Comparison of ENCODE assay signal across 14 cellular contexts in the genomic region with DNA sequence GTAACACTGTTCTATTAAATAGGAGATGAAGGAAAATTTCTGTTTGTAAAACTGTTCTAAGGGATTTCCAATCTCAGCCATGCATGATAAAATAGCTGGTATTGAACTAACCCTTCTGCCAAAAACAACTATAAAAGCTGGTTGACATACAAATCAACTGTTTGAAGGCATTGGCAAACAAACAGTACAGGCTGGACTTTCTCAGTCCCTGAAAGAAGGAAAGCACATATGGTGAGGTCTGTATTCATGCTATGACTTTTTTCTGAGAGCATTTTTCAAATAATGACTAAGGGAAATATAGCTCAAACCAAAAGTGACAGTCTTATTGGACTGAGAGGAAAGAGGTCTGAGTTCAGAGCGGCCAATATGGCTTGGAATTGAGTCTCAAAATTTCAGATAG.
DNase-seq lines count a peak whose midpoint lies in the region; ATAC-seq and TF ChIP-seq lines count a peak whose summit lies in the region.
"Had no signal": no experiment of that assay in that cellular context is flagged by ENCODE, and none has a peak within 500 bp of the region (broad histone marks: within the 10 kb centered on the region; RNA-seq: fewer than 3 reads in every experiment).

No MANE protein-coding gene starts in this region.

- H2BK15ac ChIP-seq in neuronal stem cell (ENCODE audit: low read length) = no peak overlapping the region

- H3K9me3 ChIP-seq in neuronal stem cell (replicated peaks in 1 of 2; ENCODE audit: control insufficient read depth in 2 of 2, insufficient read depth in 1 of 2, low read depth in 1 of 2, low read length in 2 of 2) = no peaks in the 10 kb centered on the region
- H3K9me3 ChIP-seq: BLaER1 treated with 17β-estradiol and CSF1 and Interleukin-3, amounts not matched to agents 10 nM and 100 nM had no signal

- TF ChIP-seq CTCF in C4-2B (conservative IDR thresholded peaks at IDR 0.05) (no peak), VCaP (conservative IDR thresholded peaks at IDR 0.05) (no peak)

- no peak for TF ChIP-seq POLR2A in GM18505 (IDR thresholded peaks at IDR 0.05; ENCODE audit: borderline replicate concordance, extremely low read depth, insufficient read depth, insufficient read length)

- no peak overlapping the region for H3K4me3 ChIP-seq in urinary bladder (ENCODE audit: low read depth, low read length)
- no peak overlapping the region for H3K4me3 ChIP-seq in neuronal stem cell (ENCODE audit: low read length in 2 of 2)
- H3K4me3 ChIP-seq: BLaER1 treated with 17β-estradiol and CSF1 and Interleukin-3, amounts not matched to agents 10 nM and 100 nM; GM23248 had no signal

- H3K27ac ChIP-seq in C4-2B (peak overlapping the region; percentile 88), VCaP (peak overlapping the region; percentile 68), urinary bladder (ENCODE audit: low read depth) (peak overlapping the region; percentile 23), neuronal stem cell (replicated peaks; ENCODE audit: low read length) (no peak overlapping the region)
- H3K27ac ChIP-seq: BLaER1 treated with 17β-estradiol and CSF1 and Interleukin-3, amounts not matched to agents 10 nM and 100 nM; GM23248 had no signal

- no peak overlapping the region for H2BK120ac ChIP-seq in neuronal stem cell (ENCODE audit: low read depth, low read length)

- ATAC-seq in GM18505 (IDR thresholded peaks at IDR 0.05; ENCODE audit: unreplicated experiment) = no peak
- ATAC-seq: HCT116 had no signal

- H3K14ac ChIP-seq in neuronal stem cell (ENCODE audit: low read length) = no peak overlapping the region

- H3K4me1 ChIP-seq in urinary bladder (ENCODE audit: insufficient read depth) (no peaks in the 10 kb centered on the region), neuronal stem cell (ENCODE audit: control insufficient read depth in 2 of 2, insufficient read depth in 1 of 2, low read depth in 1 of 2, low read length in 2 of 2) (peaks cover 0 to 3% of the 10 kb centered on the region in 2 donors)
- H3K4me1 ChIP-seq: BLaER1 treated with 17β-estradiol and CSF1 and Interleukin-3, amounts not matched to agents 10 nM and 100 nM had no signal

- H3K4me2 ChIP-seq in neuronal stem cell (ENCODE audit: insufficient read depth, low read length, poor library complexity, severe bottlenecking) = no peak overlapping the region
- H3K4me2 ChIP-seq: BLaER1 treated with 17β-estradiol and CSF1 and Interleukin-3, amounts not matched to agents 10 nM and 100 nM had no signal

- H2AFZ ChIP-seq in neuronal stem cell (ENCODE audit: low read length) = no peak overlapping the region
- H2AFZ ChIP-seq: GM23248 had no signal

- H3K27me3 ChIP-seq in neuronal stem cell (ENCODE audit: control insufficient read depth in 3 of 3, insufficient read depth in 3 of 3, low read depth in 1 of 3, low read length in 3 of 3) = no peaks in the 10 kb centered on the region
- H3K27me3 ChIP-seq: BLaER1 treated with 17β-estradiol and CSF1 and Interleukin-3, amounts not matched to agents 10 nM and 100 nM had no signal

- H2AK5ac ChIP-seq in neuronal stem cell (ENCODE audit: low read depth, low read length) = no peak overlapping the region

- H4K8ac ChIP-seq in neuronal stem cell (ENCODE audit: low read depth, low read length) = no peak overlapping the region

- H3K9ac ChIP-seq in neuronal stem cell (ENCODE audit: low read depth, low read length, poor library complexity) = no peak overlapping the region
- H3K9ac ChIP-seq: BLaER1 treated with 17β-estradiol and CSF1 and Interleukin-3, amounts not matched to agents 10 nM and 100 nM; GM23248 had no signal

- no peak overlapping the region for H2BK12ac ChIP-seq in neuronal stem cell (ENCODE audit: low read length)

- peak; percentile 26 for DNase-seq in fibroblast of gingiva (ENCODE audit: low read depth)
- no peak for DNase-seq in neuronal stem cell (ENCODE audit: low spot score)
- no peak for DNase-seq in NK-92 treated with Interleukin-12 subunit alpha and Interleukin-12 subunit beta, amount 100 ng/mL, for 24 hours (lab: John Stamatoyannopoulos, UW)
- DNase-seq: ACHN; Calu3; CD4-positive, alpha-beta T cell; DMS 273 treated with DMSO at 0.1 percent for 48 hours; GM23248 had no signal

- no peaks in the 10 kb centered on the region for H3K36me3 ChIP-seq in urinary bladder (ENCODE audit: insufficient read depth)
- no peaks in the 10 kb centered on the region for H3K36me3 ChIP-seq in neuronal stem cell (replicated peaks in 1 of 2; ENCODE audit: control insufficient read depth in 2 of 2, insufficient read depth in 2 of 2, low read length in 2 of 2)
- H3K36me3 ChIP-seq: BLaER1 treated with 17β-estradiol and CSF1 and Interleukin-3, amounts not matched to agents 10 nM and 100 nM had no signal

- H4K91ac ChIP-seq in neuronal stem cell (ENCODE audit: low read depth, low read length, poor library complexity) = no peak overlapping the region

- WGBS in urinary bladder = 77% methylated on average over 1 of the region's 1 CpG
- WGBS in neuronal stem cell (ENCODE audit: extremely low coverage in 2 of 2, insufficient read length in 2 of 2, insufficient replicate concordance in 1 of 2), 2 donors = no CpG with 5 or more reads among the region's 1 CpG

- H3K18ac ChIP-seq in neuronal stem cell (ENCODE audit: low read length) = no peak overlapping the region

- H2BK5ac ChIP-seq in neuronal stem cell (ENCODE audit: low read length) = no peak overlapping the region

- H3K4ac ChIP-seq in neuronal stem cell (ENCODE audit: low read length) = no peak overlapping the region

- H3K79me1 ChIP-seq in neuronal stem cell (ENCODE audit: low read depth, low read length) = no peaks in the 10 kb centered on the region

- no peak overlapping the region for H3K23ac ChIP-seq in neuronal stem cell (ENCODE audit: low read depth, low read length, poor library complexity)
